ENCODE assay signal across 8 cellular contexts in genomic region chr4:184471872-184472539, GRCh38. TPM values are rescaled to one million over a fixed set of nuclear protein-coding genes. Genes with fewer than 3 reads are reported as not detected.
DNase-seq lines count a peak whose midpoint lies in the region.

No MANE protein-coding gene starts in this region.

- peak; percentile 30 for DNase-seq in NCI-H1105 treated with DMSO at 0.1 percent for 48 hours (lab: John Stamatoyannopoulos, UW)
- no peak for DNase-seq in NCI-H1105 (lab: John Stamatoyannopoulos, UW)
- no peak for DNase-seq in activated T-helper 2 cell treated with anti-CD3 and anti-CD28 coated beads, Interferon-gamma antibody, Interleukin-2, Interleukin-4, amounts not matched to agents 10 μg/mL and 5 μg/mL and 100 μg/mL, durations not matched to agents 14 hours and 24 hours and 36 hours (ENCODE audit: low spot score)
- peak; percentile 28 to 47 for DNase-seq in hippocampal formation (lab: John Stamatoyannopoulos, UW)
- no peak for DNase-seq in NCI-H1436 (lab: John Stamatoyannopoulos, UW)
- no peak for DNase-seq in NCI-H82 treated with DMSO at 0.1 percent for 48 hours (lab: John Stamatoyannopoulos, UW; ENCODE audit: unreplicated experiment)

- H3K27ac Mint-ChIP-seq in activated T-helper 2 cell treated with anti-CD3 and anti-CD28 coated beads, Interferon-gamma antibody, Interleukin-2, Interleukin-4, amounts not matched to agents 10 μg/mL and 5 μg/mL and 100 μg/mL, durations not matched to agents 14 hours and 24 hours and 36 hours, result peak overlapping the region; percentile 81

- peaks cover 23% of the 10 kb centered on the region for H3K4me1 ChIP-seq in HUES6 (ENCODE audit: control insufficient read depth, insufficient read depth, low read length)

- H3K36me3 ChIP-seq in HUES6 (ENCODE audit: control insufficient read depth, insufficient read depth, low read length), result no peaks in the 10 kb centered on the region

- peak overlapping the region; percentile 90 for H3K4me3 Mint-ChIP-seq in activated T-helper 2 cell treated with anti-CD3 and anti-CD28 coated beads, Interferon-gamma antibody, Interleukin-2, Interleukin-4, amounts not matched to agents 10 μg/mL and 5 μg/mL and 100 μg/mL, durations not matched to agents 14 hours and 24 hours and 36 hours (ENCODE audit: low read depth)

- no peaks in the 10 kb centered on the region for H3K27me3 Mint-ChIP-seq in activated T-helper 2 cell treated with anti-CD3 and anti-CD28 coated beads, Interferon-gamma antibody, Interleukin-2, Interleukin-4, amounts not matched to agents 10 μg/mL and 5 μg/mL and 100 μg/mL, durations not matched to agents 14 hours and 24 hours and 36 hours (ENCODE audit: low read depth)

- H3K9me3 Mint-ChIP-seq in activated T-helper 2 cell treated with anti-CD3 and anti-CD28 coated beads, Interferon-gamma antibody, Interleukin-2, Interleukin-4, amounts not matched to agents 10 μg/mL and 5 μg/mL and 100 μg/mL, durations not matched to agents 14 hours and 24 hours and 36 hours, result no peaks in the 10 kb centered on the region

- H3K4me1 Mint-ChIP-seq in activated T-helper 2 cell treated with anti-CD3 and anti-CD28 coated beads, Interferon-gamma antibody, Interleukin-2, Interleukin-4, amounts not matched to agents 10 μg/mL and 5 μg/mL and 100 μg/mL, durations not matched to agents 14 hours and 24 hours and 36 hours (ENCODE audit: low read depth), result peaks cover 42% of the 10 kb centered on the region

- no peaks in the 10 kb centered on the region for H3K27me3 ChIP-seq in HUES6 (ENCODE audit: control insufficient read depth, insufficient read depth, low read length)

- intact Hi-C loops in activated T-helper 2 cell treated with anti-CD3 and anti-CD28 coated beads, Interferon-gamma antibody, Interleukin-2, Interleukin-4, amounts not matched to agents 10 μg/mL and 5 μg/mL and 100 μg/mL, durations not matched to agents 14 hours and 24 hours and 36 hours (cut with micrococcal nuclease), result loop anchor here (1.0 to 10.0 kb wide), 2 partner anchors 208 to 1027 kb away; partner anchors contain the start of gene CDKN2AIP

- H3K36me3 Mint-ChIP-seq in activated T-helper 2 cell treated with anti-CD3 and anti-CD28 coated beads, Interferon-gamma antibody, Interleukin-2, Interleukin-4, amounts not matched to agents 10 μg/mL and 5 μg/mL and 100 μg/mL, durations not matched to agents 14 hours and 24 hours and 36 hours (ENCODE audit: low read depth), result peaks cover 47% of the 10 kb centered on the region

- H3K9me3 ChIP-seq in HUES6 (ENCODE audit: control insufficient read depth, insufficient read depth, low read depth, low read length), result no peaks in the 10 kb centered on the region

- peak overlapping the region; percentile 80 for H3K4me3 ChIP-seq in HUES6 (ENCODE audit: low read depth, low read length)
- peak overlapping the region; percentile 58 to 97 (median 86) for H3K4me3 ChIP-seq in skin epidermis

- H3K9ac ChIP-seq in HUES6 (ENCODE audit: low read length), result peak overlapping the region; percentile 89

- H3K27ac ChIP-seq in HUES6 (ENCODE audit: low read depth, low read length), result no peak overlapping the region; the same call in 1 of the 2 replicates
- peak overlapping the region in 20 of 21 experiments; percentile 90 to 100 (median 98) for H3K27ac ChIP-seq in skin epidermis

RNA-seq across cellular contexts. Expression of gene IRF2, which starts 2.3 kb away (rescaled TPM):
- total RNA-seq in activated T-helper 2 cell treated with anti-CD3 and anti-CD28 coated beads, Interferon-gamma antibody, Interleukin-2, Interleukin-4, amounts not matched to agents 10 μg/mL and 5 μg/mL and 100 μg/mL, durations not matched to agents 14 hours and 24 hours and 36 hours, result 47.6 and 53.2 TPM in 2 replicates

Comparison
In these comparisons a context has a peak if more than half of its experiments do, and no peak if none do; other contexts are left out.
1. DNase-seq: peak in NCI-H1105 treated with DMSO at 0.1 percent for 48 hours (single experiment) and hippocampal formation (2 of 2); none in NCI-H1105 (single experiment), activated T-helper 2 cell treated with anti-CD3 and anti-CD28 coated beads, Interferon-gamma antibody, Interleukin-2, Interleukin-4, amounts not matched to agents 10 μg/mL and 5 μg/mL and 100 μg/mL, durations not matched to agents 14 hours and 24 hours and 36 hours (single experiment), NCI-H1436 (single experiment) and NCI-H82 treated with DMSO at 0.1 percent for 48 hours (single experiment).